In the genomic region with DNA sequence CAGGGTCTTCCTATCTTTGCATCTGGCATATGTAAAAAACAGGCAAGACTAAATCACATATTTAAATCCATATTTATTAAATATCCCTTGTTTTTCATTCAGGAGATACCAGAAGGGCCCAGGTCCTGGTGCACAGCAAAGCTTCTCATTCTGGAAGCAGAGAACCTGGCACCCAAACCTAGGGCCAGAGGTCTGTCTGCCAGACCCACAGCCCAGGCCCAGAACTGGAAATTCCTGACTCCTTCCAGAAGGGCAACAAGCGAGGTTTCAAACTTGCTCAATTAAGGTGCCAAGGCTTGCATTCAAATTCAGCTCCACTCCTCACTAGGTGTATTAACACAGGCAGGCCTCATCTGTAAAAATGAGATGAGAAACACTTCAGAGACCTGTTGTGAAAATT, we compare ENCODE assay signal across 11 cellular contexts. TPM values are rescaled to one million over a fixed set of nuclear protein-coding genes. Genes with fewer than 3 reads are reported as not detected.
DNase-seq lines count a peak whose midpoint lies in the region; ATAC-seq and TF ChIP-seq lines count a peak whose summit lies in the region.
"Had no signal": no experiment of that assay in that cellular context is flagged by ENCODE, and none has a peak within 500 bp of the region (broad histone marks: within the 10 kb centered on the region; RNA-seq: fewer than 3 reads in every experiment).

No MANE protein-coding gene starts in this region.

- H3K14ac ChIP-seq in neuronal stem cell (ENCODE audit: low read length), result no peak overlapping the region

- H3K18ac ChIP-seq in neuronal stem cell (ENCODE audit: low read length), result no peak overlapping the region

- H3K27ac Mint-ChIP-seq in activated naive CD4-positive, alpha-beta T cell treated with anti-CD3 and anti-CD28 coated beads, Interleukin-2, amount 10 ng/mL, durations not matched to agents 7 days and 5 days, result peak overlapping the region; percentile 98
- H3K27ac Mint-ChIP-seq in central memory CD8-positive, alpha-beta T cell (ENCODE audit: low read depth), result peak overlapping the region; percentile 64
- no peak overlapping the region for H3K27ac Mint-ChIP-seq in type B pancreatic cell

- no peak overlapping the region for H2AFZ ChIP-seq in neuronal stem cell (ENCODE audit: low read length)

- H3K4me1 Mint-ChIP-seq in activated naive CD4-positive, alpha-beta T cell treated with anti-CD3 and anti-CD28 coated beads, Interleukin-2, amount 10 ng/mL, durations not matched to agents 7 days and 5 days, result peaks cover 86% of the 10 kb centered on the region
- H3K4me1 Mint-ChIP-seq in central memory CD8-positive, alpha-beta T cell, result peaks cover 77% of the 10 kb centered on the region
- peaks cover 40% of the 10 kb centered on the region for H3K4me1 Mint-ChIP-seq in type B pancreatic cell (ENCODE audit: unreplicated experiment)

- no peak overlapping the region for H4K91ac ChIP-seq in neuronal stem cell (ENCODE audit: low read depth, low read length, poor library complexity)

- H3K9ac ChIP-seq in neuronal stem cell (ENCODE audit: low read depth, low read length, poor library complexity), result no peak overlapping the region

- CTCF ChIA-PET in activated naive CD4-positive, alpha-beta T cell treated with anti-CD3 and anti-CD28 coated beads, Interleukin-2, amount 10 ng/mL, durations not matched to agents 7 days and 5 days (lab: Charles Lee), result interaction anchor here (0.6 to 3.2 kb wide), 3 partner anchors 10 to 48 kb away, joined by 3 to 27 read pairs (median 3); a partner anchor contains a TSS
- CTCF ChIA-PET in RWPE1 (lab: Yijun Ruan, JAX), result interaction anchor here (1.1 kb wide), 1 partner anchor 235 kb away, joined by 4 read pairs; no protein-coding TSS in a partner anchor

- H3K27me3 ChIP-seq in neuronal stem cell (ENCODE audit: control insufficient read depth in 3 of 3, insufficient read depth in 3 of 3, low read depth in 1 of 3, low read length in 3 of 3), result no peaks in the 10 kb centered on the region

- peaks cover 64% of the 10 kb centered on the region for H3K36me3 Mint-ChIP-seq in activated naive CD4-positive, alpha-beta T cell treated with anti-CD3 and anti-CD28 coated beads, Interleukin-2, amount 10 ng/mL, durations not matched to agents 7 days and 5 days
- peaks cover 56% of the 10 kb centered on the region for H3K36me3 Mint-ChIP-seq in central memory CD8-positive, alpha-beta T cell (ENCODE audit: insufficient read depth)
- peaks cover 31% of the 10 kb centered on the region for H3K36me3 Mint-ChIP-seq in type B pancreatic cell

- peaks cover 1% of the 10 kb centered on the region for H3K79me1 ChIP-seq in neuronal stem cell (ENCODE audit: low read depth, low read length)

- H3K4me1 ChIP-seq in neuronal stem cell (ENCODE audit: control insufficient read depth in 2 of 2, insufficient read depth in 1 of 2, low read depth in 1 of 2, low read length in 2 of 2), result peaks cover 0 to 8% of the 10 kb centered on the region in 2 donors

- H3K4me3 ChIP-seq in neuronal stem cell (ENCODE audit: low read length in 2 of 2), result no peak overlapping the region

- H3K9me3 Mint-ChIP-seq in activated naive CD4-positive, alpha-beta T cell treated with anti-CD3 and anti-CD28 coated beads, Interleukin-2, amount 10 ng/mL, durations not matched to agents 7 days and 5 days, result no peaks in the 10 kb centered on the region
- no peaks in the 10 kb centered on the region for H3K9me3 Mint-ChIP-seq in central memory CD8-positive, alpha-beta T cell
- H3K9me3 Mint-ChIP-seq in type B pancreatic cell, result no peaks in the 10 kb centered on the region
- H3K9me3 Mint-ChIP-seq: IgD-negative memory B cell had no signal

- no peak overlapping the region for H2BK12ac ChIP-seq in neuronal stem cell (ENCODE audit: low read length)

- H3K4me3 Mint-ChIP-seq in activated naive CD4-positive, alpha-beta T cell treated with anti-CD3 and anti-CD28 coated beads, Interleukin-2, amount 10 ng/mL, durations not matched to agents 7 days and 5 days, result peak overlapping the region; percentile 94
- H3K4me3 Mint-ChIP-seq in central memory CD8-positive, alpha-beta T cell, result peak overlapping the region; percentile 29
- H3K4me3 Mint-ChIP-seq in type B pancreatic cell, result peak overlapping the region; percentile 41

- no CpG with 5 or more reads among the region's 1 CpG for WGBS in neuronal stem cell (ENCODE audit: extremely low coverage in 2 of 2, insufficient read length in 2 of 2, insufficient replicate concordance in 1 of 2), 2 donors

- no peak overlapping the region for H3K4me2 ChIP-seq in neuronal stem cell (ENCODE audit: insufficient read depth, low read length, poor library complexity, severe bottlenecking)

- peaks cover 27 to 32% of the 10 kb centered on the region in 2 donors for H3K36me3 ChIP-seq in neuronal stem cell (replicated peaks in 1 of 2; ENCODE audit: control insufficient read depth in 2 of 2, insufficient read depth in 2 of 2, low read length in 2 of 2)

- no peak overlapping the region for H2AK5ac ChIP-seq in neuronal stem cell (ENCODE audit: low read depth, low read length)

- H3K27ac ChIP-seq in RWPE1, result peak overlapping the region; percentile 96
- no peak overlapping the region for H3K27ac ChIP-seq in neuronal stem cell (replicated peaks; ENCODE audit: low read length)

- POLR2A ChIA-PET in RWPE1 (lab: Yijun Ruan, JAX; ENCODE audit: low non-redundant PET), result no interaction called here

- no peak overlapping the region for H2BK15ac ChIP-seq in neuronal stem cell (ENCODE audit: low read length)

- no peak for DNase-seq in activated naive CD4-positive, alpha-beta T cell treated with anti-CD3 and anti-CD28 coated beads, Interleukin-2, amount 10 ng/mL, durations not matched to agents 7 days and 5 days
- DNase-seq in activated naive CD4-positive, alpha-beta T cell (lab: John Stamatoyannopoulos, UW), result no peak
- no peak for DNase-seq in RWPE1 (ENCODE audit: low spot score)
- no peak for DNase-seq in central memory CD8-positive, alpha-beta T cell (ENCODE audit: low spot score in 2 of 2)
- DNase-seq in type B pancreatic cell (ENCODE audit: extremely low spot score, unreplicated experiment), result no peak
- no peak for DNase-seq in medulla oblongata (ENCODE audit: extremely low spot score)
- no peak for DNase-seq in neuronal stem cell (ENCODE audit: low spot score)
- no peak for DNase-seq in occipital lobe (lab: John Stamatoyannopoulos, UW)
- DNase-seq: effector CD4-positive, alpha-beta T cell; NCI-H187 treated with DMSO at 0.1 percent for 48 hours had no signal

- H4K8ac ChIP-seq in neuronal stem cell (ENCODE audit: low read depth, low read length), result no peak overlapping the region

- peaks cover 3% of the 10 kb centered on the region for H3K27me3 Mint-ChIP-seq in activated naive CD4-positive, alpha-beta T cell treated with anti-CD3 and anti-CD28 coated beads, Interleukin-2, amount 10 ng/mL, durations not matched to agents 7 days and 5 days
- no peaks in the 10 kb centered on the region for H3K27me3 Mint-ChIP-seq in central memory CD8-positive, alpha-beta T cell
- no peaks in the 10 kb centered on the region for H3K27me3 Mint-ChIP-seq in type B pancreatic cell

- H3K9me3 ChIP-seq in neuronal stem cell (replicated peaks in 1 of 2; ENCODE audit: control insufficient read depth in 2 of 2, insufficient read depth in 1 of 2, low read depth in 1 of 2, low read length in 2 of 2), result no peaks in the 10 kb centered on the region

- H2BK120ac ChIP-seq in neuronal stem cell (ENCODE audit: low read depth, low read length), result no peak overlapping the region

- no peak overlapping the region for H3K23ac ChIP-seq in neuronal stem cell (ENCODE audit: low read depth, low read length, poor library complexity)

- H2BK5ac ChIP-seq in neuronal stem cell (ENCODE audit: low read length), result no peak overlapping the region

- no peak for TF ChIP-seq CTCF in RWPE1 (conservative IDR thresholded peaks at IDR 0.05; ENCODE audit: low read depth)
- TF ChIP-seq CTCF in type B pancreatic cell (conservative IDR thresholded peaks at IDR 0.05), result no peak

- no peak overlapping the region for H3K4ac ChIP-seq in neuronal stem cell (ENCODE audit: low read length)

- no peak for ATAC-seq in central memory CD8-positive, alpha-beta T cell (replicated peaks; ENCODE audit: extremely low read depth, poor library complexity, severe bottlenecking)

RNA-seq across cellular contexts. Expression of a gene that starts 4.2 kb away (rescaled TPM):
- 0.52 and 0.53 TPM in 2 replicates for total RNA-seq in type B pancreatic cell (ENCODE audit: low replicate concordance)
- 0.03 TPM for polyA plus RNA-seq in neuronal stem cell (2013, experiment 1 of 2)
- 0.06 TPM for polyA plus RNA-seq in neuronal stem cell (2013, experiment 2 of 2)
- total RNA-seq in occipital lobe, result 0.47 TPM

RNA-seq across cellular contexts. Expression of a gene that starts 17.0 kb away (rescaled TPM):
- 29.8 and 33.8 TPM in 2 replicates for total RNA-seq in type B pancreatic cell (ENCODE audit: low replicate concordance)
- polyA plus RNA-seq in neuronal stem cell (2013, experiment 1 of 2), result 29.8 TPM
- polyA plus RNA-seq in neuronal stem cell (2013, experiment 2 of 2), result 30.1 TPM
- total RNA-seq in occipital lobe, result 23.4 TPM

Comparison
In these comparisons a context has a peak if more than half of its experiments do, and no peak if none do; other contexts are left out.
1. H3K4me3 Mint-ChIP-seq: peak in every context shown above with its lines; median percentile 94 in activated naive CD4-positive, alpha-beta T cell treated with anti-CD3 and anti-CD28 coated beads, Interleukin-2, amount 10 ng/mL, durations not matched to agents 7 days and 5 days; 41 in type B pancreatic cell; 29 in central memory CD8-positive, alpha-beta T cell.